In the genomic region with DNA sequence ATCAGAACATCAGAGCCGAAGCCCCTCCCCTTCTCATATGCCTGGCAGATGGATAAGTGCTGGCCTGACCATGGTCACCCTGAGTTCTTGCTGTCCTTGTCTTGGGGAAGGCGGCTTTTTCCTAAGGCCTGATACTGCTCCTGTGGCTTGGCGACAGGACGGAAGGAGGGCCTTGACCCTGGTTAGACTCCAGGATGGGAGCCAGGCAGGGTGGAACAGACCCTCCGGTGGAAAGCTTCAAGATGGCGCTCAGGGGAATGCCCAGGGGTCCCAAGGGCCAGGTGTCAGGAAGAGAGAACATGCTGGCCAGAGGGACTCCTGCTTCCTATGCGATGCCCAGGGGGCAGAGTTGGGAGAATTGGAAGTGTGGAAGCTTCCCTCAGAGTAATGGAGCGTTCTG, we compare ENCODE assay signal across 23 cellular contexts. TPM values are rescaled to one million over a fixed set of nuclear protein-coding genes. Genes with fewer than 3 reads are reported as not detected.
DNase-seq lines count a peak whose midpoint lies in the region; ATAC-seq, FAIRE-seq and TF ChIP-seq lines count a peak whose summit lies in the region.
"Had no signal": no experiment of that assay in that cellular context is flagged by ENCODE, and none has a peak within 500 bp of the region (broad histone marks: within the 10 kb centered on the region; RNA-seq: fewer than 3 reads in every experiment).

No MANE protein-coding gene starts in this region.

- H3K4me1 Mint-ChIP-seq in activated naive CD4-positive, alpha-beta T cell treated with anti-CD3 and anti-CD28 coated beads for 36 hours (ENCODE audit: low read depth), result peaks cover 14% of the 10 kb centered on the region
- peaks cover 13 to 21% of the 10 kb centered on the region in 2 donors for H3K4me1 Mint-ChIP-seq in effector memory CD8-positive, alpha-beta T cell (ENCODE audit: low read depth in 2 of 2)
- H3K4me1 Mint-ChIP-seq in T-helper 2 cell treated with Interferon-gamma antibody and Interleukin-4, amounts not matched to agents 5 μg/mL and 100 μg/mL, for 36 hours (ENCODE audit: low read depth), result peaks cover 8% of the 10 kb centered on the region

- H3K9me3 ChIP-seq in psoas muscle, result no peaks in the 10 kb centered on the region
- H3K9me3 ChIP-seq: SK-N-SH had no signal

- DNase-seq in activated naive CD4-positive, alpha-beta T cell treated with anti-CD3 and anti-CD28 coated beads for 36 hours, result no peak
- no peak for DNase-seq in activated naive CD4-positive, alpha-beta T cell treated with anti-CD3 and anti-CD28 coated beads, Interleukin-2, amount 50 U/mL, for 72 hours (ENCODE audit: low spot score in 2 of 2)
- DNase-seq in HTR-8/SVneo (ENCODE audit: insufficient read length, low spot score) (no peak), psoas muscle (no peak)
- DNase-seq in effector memory CD8-positive, alpha-beta T cell, result no peak
- no peak for DNase-seq in T-helper 2 cell treated with Interferon-gamma antibody and Interleukin-4, amounts not matched to agents 5 μg/mL and 100 μg/mL, for 36 hours (ENCODE audit: low spot score)
- DNase-seq: 8988T, C1 segment of cervical spinal cord, GDM1, HCEC 1CT, Karpas-422, NCI-H1417, NCI-H1694 treated with DMSO at 0.1 percent for 48 hours, NCI-H446 treated with DMSO at 0.1 percent for 48 hours, NCI-H526 treated with DMSO at 0.1 percent for 48 hours, OCI-M1, SIG-M5, SK-N-SH had no signal

- H3K36me3 ChIP-seq in psoas muscle (ENCODE audit: insufficient read depth in 1 of 2, low read depth in 1 of 2), result peaks cover 0 to 50% of the 10 kb centered on the region in 2 donors

- H3K4me1 ChIP-seq in psoas muscle, result peaks cover 2% of the 10 kb centered on the region

- peaks cover 49% of the 10 kb centered on the region for H3K36me3 Mint-ChIP-seq in activated naive CD4-positive, alpha-beta T cell treated with anti-CD3 and anti-CD28 coated beads for 36 hours (ENCODE audit: low read depth)
- peaks cover 35 to 56% of the 10 kb centered on the region in 2 donors for H3K36me3 Mint-ChIP-seq in activated naive CD4-positive, alpha-beta T cell treated with anti-CD3 and anti-CD28 coated beads, Interleukin-2, amount 50 U/mL, for 72 hours
- H3K36me3 Mint-ChIP-seq in effector memory CD8-positive, alpha-beta T cell (ENCODE audit: insufficient read depth), result peaks cover 44% of the 10 kb centered on the region
- peaks cover 76% of the 10 kb centered on the region for H3K36me3 Mint-ChIP-seq in T-helper 2 cell treated with Interferon-gamma antibody and Interleukin-4, amounts not matched to agents 5 μg/mL and 100 μg/mL, for 36 hours (ENCODE audit: low read depth)

- H3K4me3 ChIP-seq in psoas muscle, result no peak overlapping the region
- H3K4me3 ChIP-seq: GM23338 had no signal

- no peaks in the 10 kb centered on the region for H3K27me3 Mint-ChIP-seq in activated naive CD4-positive, alpha-beta T cell treated with anti-CD3 and anti-CD28 coated beads for 36 hours (ENCODE audit: low read depth)
- H3K27me3 Mint-ChIP-seq in effector memory CD8-positive, alpha-beta T cell, result no peaks in the 10 kb centered on the region
- H3K27me3 Mint-ChIP-seq in T-helper 2 cell treated with Interferon-gamma antibody and Interleukin-4, amounts not matched to agents 5 μg/mL and 100 μg/mL, for 36 hours (ENCODE audit: low read depth), result no peaks in the 10 kb centered on the region
- H3K27me3 Mint-ChIP-seq: IgD-negative memory B cell had no signal

- peak; percentile 77 for FAIRE-seq in HTR-8/SVneo (lab: Jason Lieb, UNC)
- FAIRE-seq: GM18507 had no signal

- H3K9me3 Mint-ChIP-seq in activated naive CD4-positive, alpha-beta T cell treated with anti-CD3 and anti-CD28 coated beads for 36 hours, result peaks cover 5% of the 10 kb centered on the region
- peaks cover 0 to 5% of the 10 kb centered on the region in 2 donors for H3K9me3 Mint-ChIP-seq in activated naive CD4-positive, alpha-beta T cell treated with anti-CD3 and anti-CD28 coated beads, Interleukin-2, amount 50 U/mL, for 72 hours
- no peaks in the 10 kb centered on the region for H3K9me3 Mint-ChIP-seq in effector memory CD8-positive, alpha-beta T cell
- H3K9me3 Mint-ChIP-seq in T-helper 2 cell treated with Interferon-gamma antibody and Interleukin-4, amounts not matched to agents 5 μg/mL and 100 μg/mL, for 36 hours, result no peaks in the 10 kb centered on the region
- H3K9me3 Mint-ChIP-seq: GM23338, IgD-negative memory B cell had no signal

- peak overlapping the region; percentile 2 for H3K27ac Mint-ChIP-seq in activated naive CD4-positive, alpha-beta T cell treated with anti-CD3 and anti-CD28 coated beads for 36 hours
- H3K27ac Mint-ChIP-seq in activated naive CD4-positive, alpha-beta T cell treated with anti-CD3 and anti-CD28 coated beads, Interleukin-2, amount 50 U/mL, for 72 hours, result no peak overlapping the region
- peak overlapping the region; percentile 51 to 53 for H3K27ac Mint-ChIP-seq in effector memory CD8-positive, alpha-beta T cell
- H3K27ac Mint-ChIP-seq in T-helper 2 cell treated with Interferon-gamma antibody and Interleukin-4, amounts not matched to agents 5 μg/mL and 100 μg/mL, for 36 hours, result no peak overlapping the region
- H3K27ac Mint-ChIP-seq: GM23338 had no signal

- WGBS in psoas muscle, 3 donors, result 93 to 96% (median 94%) methylated on average over 8 of the region's 8 CpGs

- CTCF ChIA-PET in activated naive CD4-positive, alpha-beta T cell treated with anti-CD3 and anti-CD28 coated beads for 36 hours (lab: Charles Lee), result no interaction called here

- intact Hi-C loops in activated naive CD4-positive, alpha-beta T cell treated with anti-CD3 and anti-CD28 coated beads for 36 hours (cut with micrococcal nuclease), result no loop called here
- intact Hi-C loops in psoas muscle (cut with DNase I), result no loop called here

- no peak overlapping the region for H3K27ac ChIP-seq in psoas muscle

- H3K4me3 Mint-ChIP-seq in activated naive CD4-positive, alpha-beta T cell treated with anti-CD3 and anti-CD28 coated beads for 36 hours, result no peak overlapping the region
- H3K4me3 Mint-ChIP-seq in effector memory CD8-positive, alpha-beta T cell, result no peak overlapping the region
- H3K4me3 Mint-ChIP-seq in T-helper 2 cell treated with Interferon-gamma antibody and Interleukin-4, amounts not matched to agents 5 μg/mL and 100 μg/mL, for 36 hours, result no peak overlapping the region
- H3K4me3 Mint-ChIP-seq: GM23338 had no signal

- H3K27me3 ChIP-seq in psoas muscle (ENCODE audit: insufficient read depth in 3 of 3, low read length in 2 of 3), result no peaks in the 10 kb centered on the region

- ATAC-seq in activated naive CD4-positive, alpha-beta T cell treated with anti-CD3 and anti-CD28 coated beads, Interleukin-2, amount 50 U/mL, for 72 hours, result no peak
- ATAC-seq in effector memory CD8-positive, alpha-beta T cell (replicated peaks), result no peak
- ATAC-seq in psoas muscle, result peak in 3 of 4 donors; percentile 2 to 9 (median 3)
- ATAC-seq in HG02981 (IDR thresholded peaks at IDR 0.05; ENCODE audit: unreplicated experiment), result no peak
- no peak for ATAC-seq in HG02642 (IDR thresholded peaks at IDR 0.05; ENCODE audit: poor library complexity, unreplicated experiment)
- ATAC-seq: GM23338 had no signal

- TF ChIP-seq CTCF in psoas muscle (IDR thresholded peaks at IDR 0.05), result no peak

RNA-seq across cellular contexts. Expression of a gene that starts 29.6 kb away (rescaled TPM):
- 10 to 100 TPM; 54.6 to 54.9 TPM for total RNA-seq in activated naive CD4-positive, alpha-beta T cell treated with anti-CD3 and anti-CD28 coated beads for 36 hours
- total RNA-seq in activated naive CD4-positive, alpha-beta T cell treated with anti-CD3 and anti-CD28 coated beads, Interleukin-2, amount 50 U/mL, for 72 hours, result 10 to 100 TPM; 33.4 to 54.9 TPM
- 1 to 10 TPM; 3.3 to 4.9 (median 4.0) TPM for total RNA-seq in psoas muscle
- 1 to 10 TPM; 3.5 to 5.8 (median 4.2) TPM for polyA plus RNA-seq in psoas muscle

RNA-seq across cellular contexts. Expression of a gene that starts 39.6 kb away (rescaled TPM):
- 1 to 10 TPM; 4.6 to 4.7 TPM for total RNA-seq in activated naive CD4-positive, alpha-beta T cell treated with anti-CD3 and anti-CD28 coated beads for 36 hours
- 10 to 100 TPM in 1 of 2 donors, 1 to 10 TPM in 1; 2.0 to 10.5 TPM for total RNA-seq in activated naive CD4-positive, alpha-beta T cell treated with anti-CD3 and anti-CD28 coated beads, Interleukin-2, amount 50 U/mL, for 72 hours
- total RNA-seq in psoas muscle, result 100 to 1,000 TPM in 2 of 4 donors, 10 to 100 TPM in 2; 35.2 to 110 (median 88.3) TPM
- 100 to 1,000 TPM in 2 of 3 donors, 10 to 100 TPM in 1; 33.5 to 134 (median 108) TPM for polyA plus RNA-seq in psoas muscle

Comparison
In these comparisons a context has a peak if more than half of its experiments do, and no peak if none do; other contexts are left out.
1. H3K27ac Mint-ChIP-seq: peak in activated naive CD4-positive, alpha-beta T cell treated with anti-CD3 and anti-CD28 coated beads for 36 hours (single experiment) and effector memory CD8-positive, alpha-beta T cell (2 of 2); none in activated naive CD4-positive, alpha-beta T cell treated with anti-CD3 and anti-CD28 coated beads, Interleukin-2, amount 50 U/mL, for 72 hours (0 of 2) and T-helper 2 cell treated with Interferon-gamma antibody and Interleukin-4, amounts not matched to agents 5 μg/mL and 100 μg/mL, for 36 hours (single experiment).
2. ATAC-seq: peak in psoas muscle (3 of 4); none in activated naive CD4-positive, alpha-beta T cell treated with anti-CD3 and anti-CD28 coated beads, Interleukin-2, amount 50 U/mL, for 72 hours (0 of 2), effector memory CD8-positive, alpha-beta T cell (single experiment), HG02981 (single experiment) and HG02642 (single experiment).
3. RNA of a gene that starts 29.6 kb away (total RNA-seq): 54.6 to 54.9 TPM in activated naive CD4-positive, alpha-beta T cell treated with anti-CD3 and anti-CD28 coated beads for 36 hours and 33.4 to 54.9 TPM in activated naive CD4-positive, alpha-beta T cell treated with anti-CD3 and anti-CD28 coated beads, Interleukin-2, amount 50 U/mL, for 72 hours; 3.3 to 4.9 TPM in psoas muscle; every median in the first group is over 4 times any median in the second.